Comparison of ENCODE assay signal across 3 cellular contexts in genomic region chr12:93417967-93418480, GRCh38.
A peak's percentile ranks its signal among the peaks of the same experiment; 100 is the strongest.
TF ChIP-seq lines count a peak whose summit lies in the region.

No MANE protein-coding gene starts in this region.

TF ChIP-seq in HepG2, 621 proteins besides CTCF, POLR2A, EP300 and RAD21:
- TF ChIP-seq POGZ (CRISPR knock-in tag; IDR thresholded peaks at IDR 0.05) (peak; percentile 19; the same call in 1 of the 2 replicates), ZNF121 (CRISPR knock-in tag; IDR thresholded peaks at IDR 0.05) (peak; percentile 97), CC2D1A (CRISPR knock-in tag; IDR thresholded peaks at IDR 0.05) (no peak)
- TF ChIP-seq, protein P1, sequence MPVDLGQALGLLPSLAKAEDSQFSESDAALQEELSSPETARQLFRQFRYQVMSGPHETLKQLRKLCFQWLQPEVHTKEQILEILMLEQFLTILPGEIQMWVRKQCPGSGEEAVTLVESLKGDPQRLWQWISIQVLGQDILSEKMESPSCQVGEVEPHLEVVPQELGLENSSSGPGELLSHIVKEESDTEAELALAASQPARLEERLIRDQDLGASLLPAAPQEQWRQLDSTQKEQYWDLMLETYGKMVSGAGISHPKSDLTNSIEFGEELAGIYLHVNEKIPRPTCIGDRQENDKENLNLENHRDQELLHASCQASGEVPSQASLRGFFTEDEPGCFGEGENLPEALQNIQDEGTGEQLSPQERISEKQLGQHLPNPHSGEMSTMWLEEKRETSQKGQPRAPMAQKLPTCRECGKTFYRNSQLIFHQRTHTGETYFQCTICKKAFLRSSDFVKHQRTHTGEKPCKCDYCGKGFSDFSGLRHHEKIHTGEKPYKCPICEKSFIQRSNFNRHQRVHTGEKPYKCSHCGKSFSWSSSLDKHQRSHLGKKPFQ (CRISPR knock-in tag; IDR thresholded peaks at IDR 0.05; ENCODE audit: insufficient replicate concordance): peak; percentile 49

TF ChIP-seq in WTC11, 78 proteins besides CTCF, POLR2A, EP300 and RAD21:
- peak; percentile 83; the same call in 1 of the 2 replicates for TF ChIP-seq ZNF121 (CRISPR knock-in tag; IDR thresholded peaks at IDR 0.05)
- TF ChIP-seq, protein P2, sequence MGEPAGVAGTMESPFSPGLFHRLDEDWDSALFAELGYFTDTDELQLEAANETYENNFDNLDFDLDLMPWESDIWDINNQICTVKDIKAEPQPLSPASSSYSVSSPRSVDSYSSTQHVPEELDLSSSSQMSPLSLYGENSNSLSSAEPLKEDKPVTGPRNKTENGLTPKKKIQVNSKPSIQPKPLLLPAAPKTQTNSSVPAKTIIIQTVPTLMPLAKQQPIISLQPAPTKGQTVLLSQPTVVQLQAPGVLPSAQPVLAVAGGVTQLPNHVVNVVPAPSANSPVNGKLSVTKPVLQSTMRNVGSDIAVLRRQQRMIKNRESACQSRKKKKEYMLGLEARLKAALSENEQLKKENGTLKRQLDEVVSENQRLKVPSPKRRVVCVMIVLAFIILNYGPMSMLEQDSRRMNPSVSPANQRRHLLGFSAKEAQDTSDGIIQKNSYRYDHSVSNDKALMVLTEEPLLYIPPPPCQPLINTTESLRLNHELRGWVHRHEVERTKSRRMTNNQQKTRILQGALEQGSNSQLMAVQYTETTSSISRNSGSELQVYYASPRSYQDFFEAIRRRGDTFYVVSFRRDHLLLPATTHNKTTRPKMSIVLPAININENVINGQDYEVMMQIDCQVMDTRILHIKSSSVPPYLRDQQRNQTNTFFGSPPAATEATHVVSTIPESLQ (CRISPR knock-in tag; IDR thresholded peaks at IDR 0.05): no peak

TF ChIP-seq in GM12878, 131 proteins besides CTCF, POLR2A, EP300 and RAD21:
- TF ChIP-seq ZNF622 (IDR thresholded peaks at IDR 0.05) (no peak), CBFB (IDR thresholded peaks at IDR 0.05; ENCODE audit: low read depth) (no peak), NRF1 (conservative IDR thresholded peaks at IDR 0.05; ENCODE audit: low read depth, low read length) (no peak), TAF1 (IDR thresholded peaks at IDR 0.05; ENCODE audit: borderline replicate concordance, low read depth, low read length) (no peak), DPF2 (IDR thresholded peaks at IDR 0.05) (no peak), HCFC1 (IDR thresholded peaks at IDR 0.05; ENCODE audit: low read length) (no peak), ELK1 (IDR thresholded peaks at IDR 0.05; ENCODE audit: low read depth, low read length) (no peak), MTA2 (IDR thresholded peaks at IDR 0.05; ENCODE audit: low read depth) (no peak), ZBED1 (IDR thresholded peaks at IDR 0.05; ENCODE audit: borderline replicate concordance) (no peak), NFYA (IDR thresholded peaks at IDR 0.05; ENCODE audit: borderline replicate concordance, low read depth, low read length) (no peak), ATF7 (IDR thresholded peaks at IDR 0.05; ENCODE audit: low read depth) (no peak), RB1 (IDR thresholded peaks at IDR 0.05; ENCODE audit: borderline replicate concordance) (no peak), RFX5 (IDR thresholded peaks at IDR 0.05; ENCODE audit: low read depth, low read length) (no peak), GABPA (IDR thresholded peaks at IDR 0.05; ENCODE audit: low read depth) (no peak), MEF2A (IDR thresholded peaks at IDR 0.05; ENCODE audit: insufficient read depth, low read depth, low read length) (no peak), RELB (IDR thresholded peaks at IDR 0.05; ENCODE audit: low read depth) (no peak)
- TF ChIP-seq, protein P3, sequence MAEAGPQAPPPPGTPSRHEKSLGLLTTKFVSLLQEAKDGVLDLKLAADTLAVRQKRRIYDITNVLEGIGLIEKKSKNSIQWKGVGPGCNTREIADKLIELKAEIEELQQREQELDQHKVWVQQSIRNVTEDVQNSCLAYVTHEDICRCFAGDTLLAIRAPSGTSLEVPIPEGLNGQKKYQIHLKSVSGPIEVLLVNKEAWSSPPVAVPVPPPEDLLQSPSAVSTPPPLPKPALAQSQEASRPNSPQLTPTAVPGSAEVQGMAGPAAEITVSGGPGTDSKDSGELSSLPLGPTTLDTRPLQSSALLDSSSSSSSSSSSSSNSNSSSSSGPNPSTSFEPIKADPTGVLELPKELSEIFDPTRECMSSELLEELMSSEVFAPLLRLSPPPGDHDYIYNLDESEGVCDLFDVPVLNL (IDR thresholded peaks at IDR 0.05; ENCODE audit: low read depth, low read length): no peak
- TF ChIP-seq, protein P4, sequence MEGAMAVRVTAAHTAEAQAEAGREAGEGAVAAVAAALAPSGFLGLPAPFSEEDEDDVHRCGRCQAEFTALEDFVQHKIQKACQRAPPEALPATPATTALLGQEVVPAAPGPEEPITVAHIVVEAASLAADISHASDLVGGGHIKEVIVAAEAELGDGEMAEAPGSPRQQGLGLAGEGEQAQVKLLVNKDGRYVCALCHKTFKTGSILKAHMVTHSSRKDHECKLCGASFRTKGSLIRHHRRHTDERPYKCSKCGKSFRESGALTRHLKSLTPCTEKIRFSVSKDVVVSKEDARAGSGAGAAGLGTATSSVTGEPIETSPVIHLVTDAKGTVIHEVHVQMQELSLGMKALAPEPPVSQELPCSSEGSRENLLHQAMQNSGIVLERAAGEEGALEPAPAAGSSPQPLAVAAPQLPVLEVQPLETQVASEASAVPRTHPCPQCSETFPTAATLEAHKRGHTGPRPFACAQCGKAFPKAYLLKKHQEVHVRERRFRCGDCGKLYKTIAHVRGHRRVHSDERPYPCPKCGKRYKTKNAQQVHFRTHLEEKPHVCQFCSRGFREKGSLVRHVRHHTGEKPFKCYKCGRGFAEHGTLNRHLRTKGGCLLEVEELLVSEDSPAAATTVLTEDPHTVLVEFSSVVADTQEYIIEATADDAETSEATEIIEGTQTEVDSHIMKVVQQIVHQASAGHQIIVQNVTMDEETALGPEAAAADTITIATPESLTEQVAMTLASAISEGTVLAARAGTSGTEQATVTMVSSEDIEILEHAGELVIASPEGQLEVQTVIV (IDR thresholded peaks at IDR 0.05; ENCODE audit: borderline replicate concordance, partially characterized antibody): no peak
- TF ChIP-seq, protein P5, sequence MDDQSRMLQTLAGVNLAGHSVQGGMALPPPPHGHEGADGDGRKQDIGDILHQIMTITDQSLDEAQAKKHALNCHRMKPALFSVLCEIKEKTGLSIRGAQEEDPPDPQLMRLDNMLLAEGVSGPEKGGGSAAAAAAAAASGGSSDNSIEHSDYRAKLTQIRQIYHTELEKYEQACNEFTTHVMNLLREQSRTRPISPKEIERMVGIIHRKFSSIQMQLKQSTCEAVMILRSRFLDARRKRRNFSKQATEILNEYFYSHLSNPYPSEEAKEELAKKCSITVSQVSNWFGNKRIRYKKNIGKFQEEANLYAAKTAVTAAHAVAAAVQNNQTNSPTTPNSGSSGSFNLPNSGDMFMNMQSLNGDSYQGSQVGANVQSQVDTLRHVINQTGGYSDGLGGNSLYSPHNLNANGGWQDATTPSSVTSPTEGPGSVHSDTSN (IDR thresholded peaks at IDR 0.05; ENCODE audit: insufficient replicate concordance, low read depth, low read length): no peak
- TF ChIP-seq, protein P6, sequence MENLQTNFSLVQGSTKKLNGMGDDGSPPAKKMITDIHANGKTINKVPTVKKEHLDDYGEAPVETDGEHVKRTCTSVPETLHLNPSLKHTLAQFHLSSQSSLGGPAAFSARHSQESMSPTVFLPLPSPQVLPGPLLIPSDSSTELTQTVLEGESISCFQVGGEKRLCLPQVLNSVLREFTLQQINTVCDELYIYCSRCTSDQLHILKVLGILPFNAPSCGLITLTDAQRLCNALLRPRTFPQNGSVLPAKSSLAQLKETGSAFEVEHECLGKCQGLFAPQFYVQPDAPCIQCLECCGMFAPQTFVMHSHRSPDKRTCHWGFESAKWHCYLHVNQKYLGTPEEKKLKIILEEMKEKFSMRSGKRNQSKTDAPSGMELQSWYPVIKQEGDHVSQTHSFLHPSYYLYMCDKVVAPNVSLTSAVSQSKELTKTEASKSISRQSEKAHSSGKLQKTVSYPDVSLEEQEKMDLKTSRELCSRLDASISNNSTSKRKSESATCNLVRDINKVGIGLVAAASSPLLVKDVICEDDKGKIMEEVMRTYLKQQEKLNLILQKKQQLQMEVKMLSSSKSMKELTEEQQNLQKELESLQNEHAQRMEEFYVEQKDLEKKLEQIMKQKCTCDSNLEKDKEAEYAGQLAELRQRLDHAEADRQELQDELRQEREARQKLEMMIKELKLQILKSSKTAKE (IDR thresholded peaks at IDR 0.05; ENCODE audit: low read depth, poor library complexity, severe bottlenecking): no peak
TF ChIP-seq in GM12878: peak in this region for 0.
